21 cellular contexts compared by ENCODE assay signal in the genomic region with DNA sequence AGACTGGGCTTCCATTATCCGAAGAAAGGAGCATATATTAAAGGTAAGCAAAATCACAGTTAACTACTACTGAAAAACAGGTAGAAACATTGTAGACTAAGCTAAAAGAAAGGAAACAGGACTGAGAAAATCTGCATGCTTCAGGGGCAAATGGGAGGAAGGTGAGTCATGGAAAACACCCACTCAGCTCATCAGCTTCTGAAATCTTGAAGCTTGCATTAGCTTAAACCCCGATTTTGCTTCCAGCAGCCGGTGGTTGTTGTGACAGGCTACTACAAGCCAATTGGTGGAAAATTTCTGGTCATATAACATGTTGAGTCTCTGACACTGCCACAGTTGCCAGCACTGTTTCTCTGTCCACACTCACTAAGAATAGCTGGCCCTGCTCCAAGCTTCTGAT.
"Had no signal": no experiment of that assay in that cellular context is flagged by ENCODE, and none has a peak within 500 bp of the region (broad histone marks: within the 10 kb centered on the region; RNA-seq: fewer than 3 reads in every experiment).

No MANE protein-coding gene starts in this region.

- H3K27ac Mint-ChIP-seq: activated naive CD8-positive, alpha-beta T cell treated with anti-CD3 and anti-CD28 coated beads for 36 hours; dendritic cell treated with granulocyte-macrophage colony-stimulating factor and Interleukin-4, amounts not matched to agents 40 ng/mL and 50 ng/mL, for 4 days; mesothelial cell of epicardium; naive thymus-derived CD8-positive, alpha-beta T cell; neural progenitor cell; type B pancreatic cell had no signal

- H3K9ac ChIP-seq: neural progenitor cell had no signal

- H3K9me3 Mint-ChIP-seq: activated naive CD8-positive, alpha-beta T cell treated with anti-CD3 and anti-CD28 coated beads for 36 hours; dendritic cell treated with granulocyte-macrophage colony-stimulating factor and Interleukin-4, amounts not matched to agents 40 ng/mL and 50 ng/mL, for 4 days; mesothelial cell of epicardium; neural progenitor cell; type B pancreatic cell had no signal

- H3K9me3 ChIP-seq: esophagus squamous epithelium, left lung, thoracic aorta, vagina had no signal

- H3K4me2 ChIP-seq: neural progenitor cell had no signal

- H2AFZ ChIP-seq: neural progenitor cell had no signal

- H3K4me3 ChIP-seq: esophagus squamous epithelium, left lung, lung, neural progenitor cell, thoracic aorta, vagina had no signal

- ATAC-seq: activated CD4-positive, CD25-positive, alpha-beta regulatory T cell treated with anti-CD3 and anti-CD28 coated beads, Interleukin-2, amount 50 U/mL, for 24 hours; left lung; naive thymus-derived CD8-positive, alpha-beta T cell had no signal

- H3K27me3 Mint-ChIP-seq: dendritic cell treated with granulocyte-macrophage colony-stimulating factor and Interleukin-4, amounts not matched to agents 40 ng/mL and 50 ng/mL, for 4 days; type B pancreatic cell had no signal

- H3K4me1 ChIP-seq: esophagus squamous epithelium, left lung, neural progenitor cell, vagina had no signal

- DNase-seq: activated CD4-positive, alpha-beta T cell treated with anti-CD3 and anti-CD28 coated beads, Interleukin-2, amount 50 U/mL, for 4 hours; activated naive CD4-positive, alpha-beta T cell treated with Interleukin-2 at 50 U/mL for 16 hours; activated naive CD8-positive, alpha-beta T cell treated with anti-CD3 and anti-CD28 coated beads for 36 hours; activated T-cell treated with anti-CD3 and anti-CD28 coated beads, Interleukin-2, amount 50 U/mL, for 48 hours; effector CD8-positive, alpha-beta T cell; esophagus squamous epithelium; kidney glomerular epithelial cell; left lung; naive thymus-derived CD8-positive, alpha-beta T cell; stimulated activated CD4-positive, alpha-beta T cell treated with anti-CD3 and anti-CD28 coated beads, Interleukin-4, amount 100 ng/mL, for 24 hours; stimulated activated naive CD4-positive, alpha-beta T cell treated with Interleukin-2 at 50 U/mL for 16 hours had no signal

- H3K27ac ChIP-seq: esophagus squamous epithelium, left lung, neural progenitor cell, thoracic aorta, vagina, VCaP had no signal

- H3K36me3 ChIP-seq: esophagus squamous epithelium, left lung, neural progenitor cell, thoracic aorta, vagina had no signal

- H3K4me1 Mint-ChIP-seq: naive thymus-derived CD8-positive, alpha-beta T cell had no signal

- H3K36me3 Mint-ChIP-seq: activated naive CD8-positive, alpha-beta T cell treated with anti-CD3 and anti-CD28 coated beads for 36 hours; mesothelial cell of epicardium; naive thymus-derived CD8-positive, alpha-beta T cell; neural progenitor cell had no signal

- H3K4me3 Mint-ChIP-seq: activated naive CD8-positive, alpha-beta T cell treated with anti-CD3 and anti-CD28 coated beads for 36 hours; dendritic cell treated with granulocyte-macrophage colony-stimulating factor and Interleukin-4, amounts not matched to agents 40 ng/mL and 50 ng/mL, for 4 days; mesothelial cell of epicardium; naive thymus-derived CD8-positive, alpha-beta T cell; neural progenitor cell; type B pancreatic cell had no signal

- FAIRE-seq: astrocyte had no signal

- H3K27me3 ChIP-seq: esophagus squamous epithelium, left lung, neural progenitor cell, vagina had no signal
